In the genomic region with DNA sequence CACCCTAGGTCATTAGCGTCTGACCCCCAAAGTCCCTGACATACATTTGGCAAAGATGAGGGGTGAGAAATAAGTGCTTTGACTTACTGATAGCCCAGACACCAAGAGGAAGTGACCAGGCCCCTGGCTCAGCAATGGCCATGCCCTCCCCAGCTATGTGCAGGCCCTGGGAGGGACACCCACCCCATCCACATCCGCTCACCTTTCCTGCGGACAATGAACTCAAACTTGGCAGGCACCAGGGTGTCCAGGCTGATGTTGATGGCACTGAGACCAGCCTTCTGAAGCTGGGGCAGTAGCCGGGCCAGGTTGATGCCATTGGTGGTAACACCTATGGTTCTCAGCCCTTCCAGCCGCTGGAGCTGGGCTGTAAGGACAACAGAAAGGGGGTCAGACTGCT, we compare ENCODE assay signal across 20 cellular contexts.
"Had no signal": no experiment of that assay in that cellular context is flagged by ENCODE, and none has a peak within 500 bp of the region (broad histone marks: within the 10 kb centered on the region; RNA-seq: fewer than 3 reads in every experiment).

No MANE protein-coding gene starts in this region.

- H3K27me3 ChIP-seq: SJSA1 had no signal

- H3K4me3 ChIP-seq: SJSA1, SK-N-MC had no signal

- H3K9me3 ChIP-seq: SJSA1 had no signal

- H3K4me1 ChIP-seq: SJSA1 had no signal

- DNase-seq: IMR-90, Karpas-422, KG1, MM.1S, NCI-H1092 treated with DMSO at 0.1 percent for 48 hours, NCI-H1436, NCI-H187, NCI-H2029, NCI-H2081 treated with DMSO at 0.1 percent for 48 hours, NCI-H2171, NCI-H226, NCI-H446, NCI-H510A, NCI-H69, NCI-H774, Right ventricle myocardium superior, RPMI8226, SIG-M5 had no signal

- H3K27ac ChIP-seq: SJSA1, SK-N-MC had no signal
